In genomic region chr2:40371525-40372277, GRCh38 we compare ENCODE assay signal across 10 cellular contexts.
DNase-seq lines count a peak whose midpoint lies in the region; ATAC-seq, FAIRE-seq and TF ChIP-seq lines count a peak whose summit lies in the region.
"Had no signal": no experiment of that assay in that cellular context is flagged by ENCODE, and none has a peak within 500 bp of the region (broad histone marks: within the 10 kb centered on the region; RNA-seq: fewer than 3 reads in every experiment).

No MANE protein-coding gene starts in this region.

- H3K4me1 ChIP-seq in hepatocyte (ENCODE audit: insufficient read depth) (peaks cover 17% of the 10 kb centered on the region), stomach smooth muscle (ENCODE audit: control insufficient read depth, insufficient read depth, low read length) (peaks cover 16% of the 10 kb centered on the region)

- H3K9ac ChIP-seq in stomach smooth muscle (ENCODE audit: low read length in 2 of 2) = peak overlapping the region; percentile 3 to 4

- FAIRE-seq in GM12891 (lab: Jason Lieb, UNC) = no peak
- FAIRE-seq: A204.1 had no signal

- no peak overlapping the region for H3K4me3 Mint-ChIP-seq in stimulated activated effector memory CD8-positive, alpha-beta T cell treated with anti-CD3 and anti-CD28 coated beads, Interleukin-12 subunit alpha, Interleukin-12 subunit beta, amount 100 ng/mL, for 72 hours
- H3K4me3 Mint-ChIP-seq in activated CD4-positive, alpha-beta memory T cell treated with anti-CD3 and anti-CD28 coated beads for 36 hours = no peak overlapping the region
- H3K4me3 Mint-ChIP-seq: activated T-helper 17 cell treated with anti-CD3 and anti-CD28 coated beads, Interleukin-2, amount 50 U/mL, for 72 hours had no signal

- POLR2A ChIA-PET in activated CD4-positive, alpha-beta memory T cell treated with anti-CD3 and anti-CD28 coated beads for 36 hours (lab: Charles Lee) = no interaction called here

- intact Hi-C loops in activated CD4-positive, alpha-beta memory T cell treated with anti-CD3 and anti-CD28 coated beads for 36 hours (cut with micrococcal nuclease) = no loop called here

- TF ChIP-seq POLR2A in GM12891 (IDR thresholded peaks at IDR 0.05; ENCODE audit: low read depth, low read length) = no peak

- H3K9me3 ChIP-seq in hepatocyte (ENCODE audit: low read depth) = no peaks in the 10 kb centered on the region
- no peaks in the 10 kb centered on the region for H3K9me3 ChIP-seq in stomach smooth muscle (ENCODE audit: control insufficient read depth in 2 of 2, low read length in 2 of 2)

- no peaks in the 10 kb centered on the region for H3K4me1 Mint-ChIP-seq in stimulated activated effector memory CD8-positive, alpha-beta T cell treated with anti-CD3 and anti-CD28 coated beads, Interleukin-12 subunit alpha, Interleukin-12 subunit beta, amount 100 ng/mL, for 72 hours
- no peaks in the 10 kb centered on the region for H3K4me1 Mint-ChIP-seq in activated CD4-positive, alpha-beta memory T cell treated with anti-CD3 and anti-CD28 coated beads for 36 hours (ENCODE audit: low read depth)
- H3K4me1 Mint-ChIP-seq: activated T-helper 17 cell treated with anti-CD3 and anti-CD28 coated beads, Interleukin-2, amount 50 U/mL, for 72 hours had no signal

- H3K79me2 ChIP-seq in hepatocyte = no peaks in the 10 kb centered on the region

- H3K27me3 ChIP-seq in hepatocyte (no peaks in the 10 kb centered on the region), stomach smooth muscle (ENCODE audit: control insufficient read depth in 1 of 2, insufficient read depth in 2 of 2, low read length in 2 of 2) (no peaks in the 10 kb centered on the region)

- ATAC-seq in stimulated activated effector memory CD8-positive, alpha-beta T cell treated with anti-CD3 and anti-CD28 coated beads, Interleukin-12 subunit alpha, Interleukin-12 subunit beta, amount 100 ng/mL, for 72 hours = no peak
- ATAC-seq: activated T-helper 17 cell treated with anti-CD3 and anti-CD28 coated beads, Interleukin-2, amount 50 U/mL, for 72 hours had no signal

- no peak for TF ChIP-seq CTCF in hepatocyte (IDR thresholded peaks at IDR 0.05; ENCODE audit: poor library complexity)

- WGBS in hepatocyte (ENCODE audit: low lambda C conversion rate, missing lambda C conversion rate) = 31% methylated on average over 4 of the region's 4 CpGs

- CTCF ChIA-PET in activated CD4-positive, alpha-beta memory T cell treated with anti-CD3 and anti-CD28 coated beads for 36 hours (lab: Charles Lee) = no interaction called here

- H2AFZ ChIP-seq in hepatocyte = no peak overlapping the region

- H3K4me3 ChIP-seq in hepatocyte (no peak overlapping the region), stomach smooth muscle (ENCODE audit: low read length in 2 of 2) (no peak overlapping the region)

- H3K27ac ChIP-seq in hepatocyte (peak overlapping the region; percentile 45), stomach smooth muscle (ENCODE audit: low read length) (peak overlapping the region; percentile 76)

- H3K36me3 Mint-ChIP-seq in stimulated activated effector memory CD8-positive, alpha-beta T cell treated with anti-CD3 and anti-CD28 coated beads, Interleukin-12 subunit alpha, Interleukin-12 subunit beta, amount 100 ng/mL, for 72 hours = no peaks in the 10 kb centered on the region
- H3K36me3 Mint-ChIP-seq in activated CD4-positive, alpha-beta memory T cell treated with anti-CD3 and anti-CD28 coated beads for 36 hours = no peaks in the 10 kb centered on the region

- peak; percentile 59 for DNase-seq in DMS153 (lab: John Stamatoyannopoulos, UW)
- DNase-seq in DMS153 treated with DMSO at 0.1 percent for 48 hours (lab: John Stamatoyannopoulos, UW; ENCODE audit: unreplicated experiment) = no peak
- peak; percentile 36 for DNase-seq in amniotic epithelial cell (ENCODE audit: low read depth)
- peak; percentile 41 for DNase-seq in hepatocyte (ENCODE audit: low spot score)
- no peak for DNase-seq in GM12891 (ENCODE audit: insufficient read length, low spot score)
- DNase-seq in stimulated activated effector memory CD8-positive, alpha-beta T cell treated with anti-CD3 and anti-CD28 coated beads, Interleukin-12 subunit alpha, Interleukin-12 subunit beta, amount 100 ng/mL, for 72 hours (ENCODE audit: low spot score in 2 of 2) = no peak
- no peak for DNase-seq in activated CD4-positive, alpha-beta memory T cell treated with anti-CD3 and anti-CD28 coated beads for 36 hours

- peak overlapping the region; percentile 25 for H3K4me2 ChIP-seq in hepatocyte

- H3K36me3 ChIP-seq in hepatocyte (replicated peaks; ENCODE audit: insufficient read depth, low read depth) = no peaks in the 10 kb centered on the region
- H3K36me3 ChIP-seq in stomach smooth muscle (ENCODE audit: control insufficient read depth in 2 of 2, insufficient read depth in 2 of 2, low read length in 2 of 2) = no peaks in the 10 kb centered on the region

- H3K9me2 ChIP-seq in hepatocyte (replicated peaks; ENCODE audit: insufficient read depth) = no peaks in the 10 kb centered on the region

- no peaks in the 10 kb centered on the region for H4K20me1 ChIP-seq in hepatocyte (ENCODE audit: insufficient read depth, poor library complexity, severe bottlenecking)

- H3K27me3 Mint-ChIP-seq in activated CD4-positive, alpha-beta memory T cell treated with anti-CD3 and anti-CD28 coated beads for 36 hours = no peaks in the 10 kb centered on the region
- H3K27me3 Mint-ChIP-seq: activated T-helper 17 cell treated with anti-CD3 and anti-CD28 coated beads, Interleukin-2, amount 50 U/mL, for 72 hours had no signal

- H3K27ac Mint-ChIP-seq in stimulated activated effector memory CD8-positive, alpha-beta T cell treated with anti-CD3 and anti-CD28 coated beads, Interleukin-12 subunit alpha, Interleukin-12 subunit beta, amount 100 ng/mL, for 72 hours = no peak overlapping the region
- H3K27ac Mint-ChIP-seq in activated CD4-positive, alpha-beta memory T cell treated with anti-CD3 and anti-CD28 coated beads for 36 hours = no peak overlapping the region
- H3K27ac Mint-ChIP-seq: activated T-helper 17 cell treated with anti-CD3 and anti-CD28 coated beads, Interleukin-2, amount 50 U/mL, for 72 hours had no signal

- H3K9me3 Mint-ChIP-seq in stimulated activated effector memory CD8-positive, alpha-beta T cell treated with anti-CD3 and anti-CD28 coated beads, Interleukin-12 subunit alpha, Interleukin-12 subunit beta, amount 100 ng/mL, for 72 hours = peaks cover 7% of the 10 kb centered on the region
- H3K9me3 Mint-ChIP-seq in activated CD4-positive, alpha-beta memory T cell treated with anti-CD3 and anti-CD28 coated beads for 36 hours = no peaks in the 10 kb centered on the region

TF ChIP-seq in GM12891, 5 proteins besides CTCF, POLR2A, EP300 and RAD21:
- TF ChIP-seq TAF1 (IDR thresholded peaks at IDR 0.05; ENCODE audit: low read depth, low read length) (no peak), POLR2AphosphoS5 (IDR thresholded peaks at IDR 0.05; ENCODE audit: low read depth, low read length) (no peak), SPI1 (IDR thresholded peaks at IDR 0.05; ENCODE audit: low read depth, low read length) (no peak), PAX5 (IDR thresholded peaks at IDR 0.05; ENCODE audit: insufficient read depth, low read length, severe bottlenecking) (no peak), POU2F2 (IDR thresholded peaks at IDR 0.05; ENCODE audit: low read depth, low read length) (no peak)
TF ChIP-seq in GM12891: peak in this region for 0.

Comparison
In these comparisons a context has a peak if more than half of its experiments do, and no peak if none do; other contexts are left out.
1. DNase-seq: peak in DMS153 (single experiment), amniotic epithelial cell (single experiment) and hepatocyte (single experiment); none in DMS153 treated with DMSO at 0.1 percent for 48 hours (single experiment), GM12891 (single experiment), stimulated activated effector memory CD8-positive, alpha-beta T cell treated with anti-CD3 and anti-CD28 coated beads, Interleukin-12 subunit alpha, Interleukin-12 subunit beta, amount 100 ng/mL, for 72 hours (0 of 2) and activated CD4-positive, alpha-beta memory T cell treated with anti-CD3 and anti-CD28 coated beads for 36 hours (single experiment).